11 cellular contexts compared by ENCODE assay signal in genomic region chr1:8411803-8412182, GRCh38.
DNase-seq lines count a peak whose midpoint lies in the region; TF ChIP-seq lines count a peak whose summit lies in the region.
"Had no signal": no experiment of that assay in that cellular context is flagged by ENCODE, and none has a peak within 500 bp of the region (broad histone marks: within the 10 kb centered on the region; RNA-seq: fewer than 3 reads in every experiment).

No MANE protein-coding gene starts in this region.

- WGBS in tibial nerve, 2 donors: 42 to 43% methylated on average over 7 of the region's 7 CpGs

- DNase-seq in activated naive CD4-positive, alpha-beta T cell treated with anti-CD3 and anti-CD28 coated beads, Interleukin-2, amount 10 ng/mL, durations not matched to agents 7 days and 5 days: no peak
- DNase-seq in dermis blood vessel endothelial cell (peak; percentile 83), tibial nerve (ENCODE audit: low spot score in 2 of 2) (peak in 1 of 2 donors; percentile 34), NCI-H1105 treated with DMSO at 0.1 percent for 48 hours (lab: John Stamatoyannopoulos, UW) (no peak), NCI-H2081 treated with DMSO at 0.1 percent for 48 hours (lab: John Stamatoyannopoulos, UW) (no peak)
- DNase-seq in activated CD4-positive, alpha-beta T cell treated with anti-CD3 and anti-CD28 coated beads for 1 hour: no peak
- DNase-seq: activated CD8-positive, alpha-beta memory T cell treated with anti-CD3 and anti-CD28 coated beads, Interleukin-2, amount 10 ng/mL, durations not matched to agents 7 days and 5 days; T-helper 1 cell had no signal

- no peaks in the 10 kb centered on the region for H3K9me3 ChIP-seq in muscle layer of duodenum (ENCODE audit: control insufficient read depth in 1 of 2, low read length in 2 of 2)
- no peaks in the 10 kb centered on the region for H3K9me3 ChIP-seq in tibial nerve

- no peaks in the 10 kb centered on the region for H3K9me3 Mint-ChIP-seq in activated naive CD4-positive, alpha-beta T cell treated with anti-CD3 and anti-CD28 coated beads, Interleukin-2, amount 50 U/mL, for 24 hours
- no peaks in the 10 kb centered on the region for H3K9me3 Mint-ChIP-seq in activated naive CD4-positive, alpha-beta T cell treated with anti-CD3 and anti-CD28 coated beads, Interleukin-2, amount 10 ng/mL, durations not matched to agents 7 days and 5 days
- H3K9me3 Mint-ChIP-seq: stimulated activated effector memory CD8-positive, alpha-beta T cell treated with anti-CD3 and anti-CD28 coated beads, Interleukin-12 subunit alpha, Interleukin-12 subunit beta, amount 100 ng/mL, for 72 hours had no signal

- H3K27ac ChIP-seq in muscle layer of duodenum (ENCODE audit: low read length) (peak overlapping the region; percentile 71), tibial nerve (peak overlapping the region in 3 of 4 donors; percentile 66 to 92 (median 86))

- TF ChIP-seq CTCF in tibial nerve (IDR thresholded peaks at IDR 0.05): no peak

- H3K4me1 Mint-ChIP-seq in activated naive CD4-positive, alpha-beta T cell treated with anti-CD3 and anti-CD28 coated beads, Interleukin-2, amount 50 U/mL, for 24 hours: peaks cover 72% of the 10 kb centered on the region
- H3K4me1 Mint-ChIP-seq in activated naive CD4-positive, alpha-beta T cell treated with anti-CD3 and anti-CD28 coated beads, Interleukin-2, amount 10 ng/mL, durations not matched to agents 7 days and 5 days: peaks cover 56% of the 10 kb centered on the region

- no peak for TF ChIP-seq POLR2A in tibial nerve (IDR thresholded peaks at IDR 0.05)

- H3K36me3 Mint-ChIP-seq in activated naive CD4-positive, alpha-beta T cell treated with anti-CD3 and anti-CD28 coated beads, Interleukin-2, amount 50 U/mL, for 24 hours: peaks cover 19% of the 10 kb centered on the region
- H3K36me3 Mint-ChIP-seq in activated naive CD4-positive, alpha-beta T cell treated with anti-CD3 and anti-CD28 coated beads, Interleukin-2, amount 10 ng/mL, durations not matched to agents 7 days and 5 days: peaks cover 68% of the 10 kb centered on the region

- H3K36me3 ChIP-seq in muscle layer of duodenum (ENCODE audit: control insufficient read depth in 1 of 2, insufficient read depth in 2 of 2, low read length in 2 of 2) (peaks cover 5 to 14% of the 10 kb centered on the region in 2 donors), tibial nerve (peaks cover 0 to 25% (median 0%) of the 10 kb centered on the region in 3 donors)

- CTCF ChIA-PET in activated naive CD4-positive, alpha-beta T cell treated with anti-CD3 and anti-CD28 coated beads, Interleukin-2, amount 10 ng/mL, durations not matched to agents 7 days and 5 days (lab: Charles Lee): interaction anchor here (1.1 to 1.4 kb wide), 2 partner anchors 13 to 29 kb away, joined by 3 read pairs; no protein-coding TSS in a partner anchor

- peak overlapping the region; percentile 78 for H3K27ac Mint-ChIP-seq in activated naive CD4-positive, alpha-beta T cell treated with anti-CD3 and anti-CD28 coated beads, Interleukin-2, amount 50 U/mL, for 24 hours
- H3K27ac Mint-ChIP-seq in activated naive CD4-positive, alpha-beta T cell treated with anti-CD3 and anti-CD28 coated beads, Interleukin-2, amount 10 ng/mL, durations not matched to agents 7 days and 5 days: no peak overlapping the region
- H3K27ac Mint-ChIP-seq: activated CD8-positive, alpha-beta memory T cell treated with anti-CD3 and anti-CD28 coated beads, Interleukin-2, amount 10 ng/mL, durations not matched to agents 7 days and 5 days; stimulated activated effector memory CD8-positive, alpha-beta T cell treated with anti-CD3 and anti-CD28 coated beads, Interleukin-12 subunit alpha, Interleukin-12 subunit beta, amount 100 ng/mL, for 72 hours had no signal

- TF ChIP-seq EP300 in tibial nerve (IDR thresholded peaks at IDR 0.05): peak in 1 of 2 donors; percentile 60

- H3K4me3 ChIP-seq in muscle layer of duodenum (ENCODE audit: low read depth in 1 of 2, low read length in 2 of 2): no peak overlapping the region
- H3K4me3 ChIP-seq in tibial nerve: no peak overlapping the region

- H3K4me3 Mint-ChIP-seq in activated naive CD4-positive, alpha-beta T cell treated with anti-CD3 and anti-CD28 coated beads, Interleukin-2, amount 50 U/mL, for 24 hours: no peak overlapping the region
- no peak overlapping the region for H3K4me3 Mint-ChIP-seq in activated naive CD4-positive, alpha-beta T cell treated with anti-CD3 and anti-CD28 coated beads, Interleukin-2, amount 10 ng/mL, durations not matched to agents 7 days and 5 days
- H3K4me3 Mint-ChIP-seq: activated CD8-positive, alpha-beta memory T cell treated with anti-CD3 and anti-CD28 coated beads, Interleukin-2, amount 10 ng/mL, durations not matched to agents 7 days and 5 days; stimulated activated effector memory CD8-positive, alpha-beta T cell treated with anti-CD3 and anti-CD28 coated beads, Interleukin-12 subunit alpha, Interleukin-12 subunit beta, amount 100 ng/mL, for 72 hours had no signal

- H3K27me3 Mint-ChIP-seq in activated naive CD4-positive, alpha-beta T cell treated with anti-CD3 and anti-CD28 coated beads, Interleukin-2, amount 50 U/mL, for 24 hours: no peaks in the 10 kb centered on the region
- H3K27me3 Mint-ChIP-seq in activated naive CD4-positive, alpha-beta T cell treated with anti-CD3 and anti-CD28 coated beads, Interleukin-2, amount 10 ng/mL, durations not matched to agents 7 days and 5 days: no peaks in the 10 kb centered on the region
- H3K27me3 Mint-ChIP-seq: activated CD8-positive, alpha-beta memory T cell treated with anti-CD3 and anti-CD28 coated beads, Interleukin-2, amount 10 ng/mL, durations not matched to agents 7 days and 5 days had no signal

- peaks cover 60 to 78% of the 10 kb centered on the region in 2 donors for H3K4me1 ChIP-seq in muscle layer of duodenum (ENCODE audit: control insufficient read depth in 1 of 2, insufficient read depth in 2 of 2, low read length in 2 of 2)
- peaks cover 0 to 96% (median 63%) of the 10 kb centered on the region in 4 donors for H3K4me1 ChIP-seq in tibial nerve

- H3K27me3 ChIP-seq in muscle layer of duodenum (ENCODE audit: low read depth, low read length) (no peaks in the 10 kb centered on the region), tibial nerve (no peaks in the 10 kb centered on the region)
